31 cellular contexts compared by ENCODE assay signal in the genomic region with DNA sequence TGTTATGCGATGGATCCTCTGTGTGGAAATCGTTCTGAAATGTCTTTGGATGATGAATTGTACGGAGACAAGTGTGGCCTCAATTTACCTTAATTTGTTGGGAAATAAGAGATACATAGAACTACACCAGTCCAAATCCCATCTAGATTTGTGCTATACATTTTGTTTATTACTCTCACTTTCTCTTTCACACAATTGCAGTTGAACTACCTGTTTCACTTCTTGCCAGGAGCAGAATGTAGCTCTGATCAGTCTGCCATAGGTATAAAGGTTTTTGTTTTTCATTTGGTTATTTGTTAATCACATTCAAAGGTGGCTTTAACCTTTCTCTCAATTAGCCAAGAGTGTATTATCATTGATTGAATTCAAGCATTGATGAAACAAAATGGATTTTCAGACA.
DNase-seq lines count a peak whose midpoint lies in the region; ATAC-seq, FAIRE-seq and TF ChIP-seq lines count a peak whose summit lies in the region.
"Had no signal": no experiment of that assay in that cellular context is flagged by ENCODE, and none has a peak within 500 bp of the region (broad histone marks: within the 10 kb centered on the region; RNA-seq: fewer than 3 reads in every experiment).

No MANE protein-coding gene starts in this region.

- H3K9me3 ChIP-seq in neuronal stem cell (replicated peaks in 1 of 2; ENCODE audit: control insufficient read depth in 2 of 2, insufficient read depth in 1 of 2, low read depth in 1 of 2, low read length in 2 of 2): no peaks in the 10 kb centered on the region
- no peaks in the 10 kb centered on the region for H3K9me3 ChIP-seq in lower lobe of right lung
- H3K9me3 ChIP-seq: BLaER1, Caco-2, pancreas, right atrium auricular region, vagina had no signal

- no peak overlapping the region for H4K8ac ChIP-seq in neuronal stem cell (ENCODE audit: low read depth, low read length)

- no peak overlapping the region for H2AFZ ChIP-seq in neuronal stem cell (ENCODE audit: low read length)

- no peak overlapping the region for H3K27ac ChIP-seq in neuronal stem cell (replicated peaks; ENCODE audit: low read length)
- no peak overlapping the region for H3K27ac ChIP-seq in lower lobe of right lung
- H3K27ac ChIP-seq: BLaER1, cardiac muscle cell, left ventricle myocardium inferior, right atrium auricular region, spleen, vagina had no signal

- H3K23ac ChIP-seq in neuronal stem cell (ENCODE audit: low read depth, low read length, poor library complexity): no peak overlapping the region

- no peak overlapping the region for H3K4ac ChIP-seq in neuronal stem cell (ENCODE audit: low read length)

- H2BK120ac ChIP-seq in neuronal stem cell (ENCODE audit: low read depth, low read length): no peak overlapping the region

- DNase-seq in germinal center (ENCODE audit: low spot score): peak; percentile 21
- DNase-seq in RCC 7860 (ENCODE audit: low spot score): no peak
- no peak for DNase-seq in neuronal stem cell (ENCODE audit: low spot score)
- no peak for DNase-seq in lower lobe of right lung
- DNase-seq: activated CD4-positive, alpha-beta T cell treated with anti-CD3 and anti-CD28 coated beads, Interleukin-2, amount 50 U/mL, for 1 hour; activated naive CD4-positive, alpha-beta T cell treated with anti-CD3 and anti-CD28 coated beads, Interleukin-2, amount 50 U/mL, for 16 hours; anterior cingulate cortex; cortex of kidney; DMS79; left ventricle myocardium inferior; NCI-H1105 treated with DMSO at 0.1 percent for 48 hours; NCI-H2029 treated with DMSO at 0.1 percent for 48 hours; NCI-H2227 treated with DMSO at 0.1 percent for 48 hours; NCI-H748 treated with DMSO at 0.1 percent for 48 hours; pancreas; Right ventricle myocardium superior; spleen; stimulated activated CD4-positive, alpha-beta T cell treated with anti-CD3 and anti-CD28 coated beads, Interleukin-2, amount 100 ng/mL, for 48 hours; stimulated activated naive B cell treated with anti-CD40 and anti-IgM and Interleukin-4, amounts not matched to agents 10 μg/mL and 1 μg/mL and 100 μg/mL, for 72 hours; T-helper 9 cell had no signal

- H2BK15ac ChIP-seq in neuronal stem cell (ENCODE audit: low read length): no peak overlapping the region

- H3K4me3 ChIP-seq in neuronal stem cell (ENCODE audit: low read length in 2 of 2) (no peak overlapping the region), lower lobe of right lung (no peak overlapping the region)
- H3K4me3 ChIP-seq: BLaER1, cardiac muscle cell, left ventricle myocardium inferior, pancreas, right atrium auricular region, vagina had no signal

- H3K4me1 ChIP-seq in neuronal stem cell (ENCODE audit: control insufficient read depth in 2 of 2, insufficient read depth in 1 of 2, low read depth in 1 of 2, low read length in 2 of 2) (no peaks in the 10 kb centered on the region), lower lobe of right lung (no peaks in the 10 kb centered on the region)
- H3K4me1 ChIP-seq: left ventricle myocardium inferior, right atrium auricular region, vagina had no signal

- H3K79me1 ChIP-seq in neuronal stem cell (ENCODE audit: low read depth, low read length): no peaks in the 10 kb centered on the region

- no peak overlapping the region for H2BK5ac ChIP-seq in neuronal stem cell (ENCODE audit: low read length)

- H3K27me3 ChIP-seq in neuronal stem cell (ENCODE audit: control insufficient read depth in 3 of 3, insufficient read depth in 3 of 3, low read depth in 1 of 3, low read length in 3 of 3): no peaks in the 10 kb centered on the region
- H3K27me3 ChIP-seq in lower lobe of right lung (ENCODE audit: low read depth): no peaks in the 10 kb centered on the region
- H3K27me3 ChIP-seq: BLaER1, cardiac muscle cell, pancreas, right atrium auricular region, spleen, vagina had no signal

- WGBS in neuronal stem cell (ENCODE audit: extremely low coverage in 2 of 2, insufficient read length in 2 of 2, insufficient replicate concordance in 1 of 2), 2 donors: no CpG with 5 or more reads among the region's 3 CpGs

- no peaks in the 10 kb centered on the region for H3K36me3 ChIP-seq in neuronal stem cell (replicated peaks in 1 of 2; ENCODE audit: control insufficient read depth in 2 of 2, insufficient read depth in 2 of 2, low read length in 2 of 2)
- H3K36me3 ChIP-seq in lower lobe of right lung: no peaks in the 10 kb centered on the region
- H3K36me3 ChIP-seq: BLaER1, cardiac muscle cell, left ventricle myocardium inferior, pancreas, right atrium auricular region, spleen, vagina had no signal

- no peak overlapping the region for H3K4me2 ChIP-seq in neuronal stem cell (ENCODE audit: insufficient read depth, low read length, poor library complexity, severe bottlenecking)
- H3K4me2 ChIP-seq: BLaER1 had no signal

- intact Hi-C loops in lower lobe of right lung (cut with DNase I): no loop called here

- H3K9ac ChIP-seq in neuronal stem cell (ENCODE audit: low read depth, low read length, poor library complexity): no peak overlapping the region
- H3K9ac ChIP-seq: BLaER1 had no signal

- no peak overlapping the region for H3K14ac ChIP-seq in neuronal stem cell (ENCODE audit: low read length)

- H2BK12ac ChIP-seq in neuronal stem cell (ENCODE audit: low read length): no peak overlapping the region

- no peak for FAIRE-seq in RCC 7860 (lab: Jason Lieb, UNC)
- FAIRE-seq: endometrium, pancreas had no signal

- no peak overlapping the region for H4K91ac ChIP-seq in neuronal stem cell (ENCODE audit: low read depth, low read length, poor library complexity)

- H2AK5ac ChIP-seq in neuronal stem cell (ENCODE audit: low read depth, low read length): no peak overlapping the region

- ATAC-seq in GM18868 (IDR thresholded peaks at IDR 0.05; ENCODE audit: unreplicated experiment) (peak; percentile 42), GM21526 (IDR thresholded peaks at IDR 0.05; ENCODE audit: low FRiP score, unreplicated experiment) (peak; percentile 60), HG03354 (IDR thresholded peaks at IDR 0.05; ENCODE audit: poor library complexity, severe bottlenecking, unreplicated experiment) (peak; percentile 51), lower lobe of right lung (no peak), HG02610 (IDR thresholded peaks at IDR 0.05; ENCODE audit: unreplicated experiment) (no peak)
- ATAC-seq: natural killer cell treated with Interleukin-12 subunit alpha and Interleukin-12 subunit beta and Interleukin-15 and Interleukin-18, amount 100 ng/mL, for 72 hours; stimulated activated naive B cell treated with anti-CD40 and anti-IgM and Interleukin-4, amounts not matched to agents 10 μg/mL and 1 μg/mL and 100 μg/mL, for 72 hours had no signal

- no peak overlapping the region for H3K18ac ChIP-seq in neuronal stem cell (ENCODE audit: low read length)

- TF ChIP-seq CTCF in lower lobe of right lung (IDR thresholded peaks at IDR 0.05): no peak

Comparison
In these comparisons a context has a peak if more than half of its experiments do, and no peak if none do; other contexts are left out.
1. ATAC-seq: peak in GM18868 (single experiment), GM21526 (single experiment) and HG03354 (single experiment); none in lower lobe of right lung (0 of 2) and HG02610 (single experiment).